Comparison of ENCODE assay signal across 33 cellular contexts in the genomic region with DNA sequence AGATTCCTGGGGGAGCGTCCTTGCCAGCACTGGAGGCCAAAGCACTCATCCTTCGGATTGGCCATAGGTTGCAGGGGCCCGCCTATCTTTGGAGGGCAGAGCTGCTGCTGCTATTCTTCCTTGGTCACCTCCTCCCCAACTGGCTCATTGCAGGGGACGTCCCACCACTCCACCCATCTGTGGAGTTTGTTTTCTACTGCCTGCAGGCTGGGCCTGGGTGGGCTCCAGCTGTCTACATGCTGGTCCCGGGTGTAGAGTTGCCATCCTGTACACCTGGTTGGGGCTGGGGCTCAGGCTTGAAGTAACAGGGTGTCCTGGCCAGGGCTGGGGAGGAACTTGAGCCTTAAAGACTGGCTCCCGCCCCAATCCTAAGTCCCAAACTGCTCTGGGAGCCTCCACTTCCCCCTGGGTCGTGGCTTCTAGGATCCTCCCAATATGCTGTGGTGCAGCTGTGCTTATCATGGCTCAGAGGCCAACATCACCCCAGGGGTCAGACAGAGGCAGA. TPM values are rescaled to one million over a fixed set of nuclear protein-coding genes. Genes with fewer than 3 reads are reported as not detected.
DNase-seq lines count a peak whose midpoint lies in the region; ATAC-seq, FAIRE-seq and TF ChIP-seq lines count a peak whose summit lies in the region.
"Had no signal": no experiment of that assay in that cellular context is flagged by ENCODE, and none has a peak within 500 bp of the region (broad histone marks: within the 10 kb centered on the region; RNA-seq: fewer than 3 reads in every experiment).

No MANE protein-coding gene starts in this region.

- TF ChIP-seq CTCF in H9 (conservative IDR thresholded peaks at IDR 0.05) (no peak), chondrocyte (IDR thresholded peaks at IDR 0.05) (no peak), osteoblast (IDR thresholded peaks at IDR 0.05; ENCODE audit: extremely low read depth, low read depth, low read length) (no peak)

- H3K9ac ChIP-seq in H9 (ENCODE audit: extremely low read depth, insufficient read length, low read length): no peak overlapping the region

- no peak overlapping the region for H4K5ac ChIP-seq in H9 (ENCODE audit: insufficient read length, low read depth, low read length)

- no peaks in the 10 kb centered on the region; the same call in 1 of the 2 replicates for H3K27me3 ChIP-seq in H9 (ENCODE audit: insufficient read depth, low read length)
- H3K27me3 ChIP-seq in osteoblast (ENCODE audit: insufficient read depth, low read length): peaks cover 9% of the 10 kb centered on the region

- H3K79me1 ChIP-seq in H9 (ENCODE audit: insufficient read depth, low read depth, low read length, poor library complexity, severe bottlenecking): peaks cover 3% of the 10 kb centered on the region

- peaks cover 13% of the 10 kb centered on the region for H3K23me2 ChIP-seq in H9 (ENCODE audit: insufficient read length, low read depth, low read length, poor library complexity, severe bottlenecking)

- H2AK5ac ChIP-seq in H9 (ENCODE audit: insufficient read length, low read length): no peak overlapping the region

- H4K8ac ChIP-seq in H9 (replicated peaks; ENCODE audit: insufficient read length, low read depth, low read length): no peak overlapping the region

- no peaks in the 10 kb centered on the region for H3K9me3 Mint-ChIP-seq in H9
- H3K9me3 Mint-ChIP-seq in chondrocyte (ENCODE audit: low read depth): no peaks in the 10 kb centered on the region

- no peak overlapping the region for H2BK12ac ChIP-seq in H9 (ENCODE audit: insufficient read length, low read depth, low read length)

- H3K9me3 ChIP-seq in H9 (ENCODE audit: control insufficient read depth, low read depth, low read length) (no peaks in the 10 kb centered on the region), osteoblast (ENCODE audit: low read depth, low read length) (no peaks in the 10 kb centered on the region)
- H3K9me3 ChIP-seq: BLaER1 treated with 17β-estradiol and CSF1 and Interleukin-3, amounts not matched to agents 10 nM and 100 nM; left lung; psoas muscle; transverse colon had no signal

- H3K4me3 ChIP-seq in osteoblast (ENCODE audit: insufficient read depth, low read length): no peak overlapping the region
- H3K4me3 ChIP-seq: BLaER1 treated with 17β-estradiol and CSF1 and Interleukin-3, amounts not matched to agents 10 nM and 100 nM; psoas muscle had no signal

- no peak overlapping the region for H3K27ac Mint-ChIP-seq in H9
- H3K27ac Mint-ChIP-seq in chondrocyte (ENCODE audit: unreplicated experiment): no peak overlapping the region
- H3K27ac Mint-ChIP-seq: activated CD8-positive, alpha-beta memory T cell treated with anti-CD3 and anti-CD28 coated beads, Interleukin-2, amount 10 ng/mL, durations not matched to agents 7 days and 5 days had no signal

- no peak overlapping the region for H3K4ac ChIP-seq in H9 (ENCODE audit: low read depth, low read length)

- H3K27me3 Mint-ChIP-seq in H9 (ENCODE audit: low read depth) (peaks cover 14% of the 10 kb centered on the region), chondrocyte (ENCODE audit: low read depth) (no peaks in the 10 kb centered on the region)

- H3K36me3 ChIP-seq in osteoblast (ENCODE audit: insufficient read depth, low read length): peaks cover 27% of the 10 kb centered on the region

- H3K79me2 ChIP-seq in H9 (ENCODE audit: insufficient read depth, low read length) (no peaks in the 10 kb centered on the region), osteoblast (ENCODE audit: insufficient read depth, low read length) (no peaks in the 10 kb centered on the region)

- H3K27ac ChIP-seq in H9 (ENCODE audit: insufficient read length, low read depth, low read length) (no peak overlapping the region), osteoblast (ENCODE audit: low read depth, low read length) (no peak overlapping the region)
- H3K27ac ChIP-seq: BLaER1 treated with 17β-estradiol and CSF1 and Interleukin-3, amounts not matched to agents 10 nM and 100 nM; HL-60; left lung; psoas muscle; transverse colon; WERI-Rb-1 had no signal

- peak overlapping the region in 1 of 2 experiments; percentile 40; a peak in 1 of 5 replicates for H3K4me3 Mint-ChIP-seq in H9
- H3K4me3 Mint-ChIP-seq in chondrocyte (ENCODE audit: unreplicated experiment): no peak overlapping the region
- H3K4me3 Mint-ChIP-seq: activated CD8-positive, alpha-beta memory T cell treated with anti-CD3 and anti-CD28 coated beads, Interleukin-2, amount 10 ng/mL, durations not matched to agents 7 days and 5 days had no signal

- no peak overlapping the region for H3K23ac ChIP-seq in H9 (ENCODE audit: insufficient read length, low read depth, low read length)

- H4K91ac ChIP-seq in H9 (ENCODE audit: insufficient read length, low read depth, low read length): no peak overlapping the region

- no peak for FAIRE-seq in HTR-8/SVneo (lab: Jason Lieb, UNC)
- FAIRE-seq: astrocyte, islet of Langerhans, RCC 7860 had no signal

- no peak overlapping the region for H3K4me2 ChIP-seq in H9 (ENCODE audit: insufficient read depth, insufficient read length, low read length)
- H3K4me2 ChIP-seq in osteoblast (ENCODE audit: insufficient read depth, low read length): no peak overlapping the region
- H3K4me2 ChIP-seq: BLaER1 treated with 17β-estradiol and CSF1 and Interleukin-3, amounts not matched to agents 10 nM and 100 nM had no signal

- no peak overlapping the region for H2AFZ ChIP-seq in H9 (ENCODE audit: low read length)
- no peak overlapping the region for H2AFZ ChIP-seq in osteoblast (ENCODE audit: low read length)

- H4K20me1 ChIP-seq in H9 (ENCODE audit: control insufficient read depth, insufficient read depth, insufficient read length) (peaks cover 5% of the 10 kb centered on the region), osteoblast (ENCODE audit: insufficient read depth, low read length) (peaks cover 26% of the 10 kb centered on the region)

- H3K56ac ChIP-seq in H9 (ENCODE audit: insufficient read length, low read depth, low read length): no peak overlapping the region

- no peak overlapping the region for H3K14ac ChIP-seq in H9 (ENCODE audit: insufficient read depth, low read length)

- H3K36me3 Mint-ChIP-seq in H9 (ENCODE audit: insufficient read depth in 1 of 3, low read depth in 3 of 3): peaks cover 22 to 26% (median 24%) of the 10 kb centered on the region in 3 experiments; a peak in 6 of 7 replicates
- peaks cover 16% of the 10 kb centered on the region for H3K36me3 Mint-ChIP-seq in chondrocyte (ENCODE audit: low read depth)

- H2BK5ac ChIP-seq in H9 (ENCODE audit: insufficient read length, low read length): no peak overlapping the region

- no CpG with 5 or more reads among the region's 7 CpGs for WGBS in H9 (ENCODE audit: extremely low coverage, insufficient read length, low lambda C conversion rate)

- H3K18ac ChIP-seq in H9 (ENCODE audit: insufficient read length, low read depth, low read length): no peak overlapping the region

- DNase-seq in Daoy (ENCODE audit: low read depth): peak; percentile 32
- peak; percentile 50 for DNase-seq in H9
- DNase-seq in chondrocyte (ENCODE audit: low spot score): peak; percentile 74
- DNase-seq in osteoblast (ENCODE audit: insufficient read length, low spot score, missing footprints): peak; percentile 89
- DNase-seq in HTR-8/SVneo (ENCODE audit: insufficient read length, low spot score): no peak
- DNase-seq: activated CD4-positive, alpha-beta T cell treated with anti-CD3 and anti-CD28 coated beads, Interleukin-2, amount 50 U/mL, for 1 hour; activated CD8-positive, alpha-beta memory T cell treated with anti-CD3 and anti-CD28 coated beads, Interleukin-2, amount 10 ng/mL, durations not matched to agents 7 days and 5 days; activated gamma-delta T cell treated with Interleukin-2 at 50 U/mL for 16 hours; DMS53; foreskin fibroblast; GDM1; left lung; NCI-H1694; NCI-H446 treated with DMSO at 0.1 percent for 48 hours; NCI-H774; occipital lobe; psoas muscle; stimulated activated CD4-positive, alpha-beta T cell treated with anti-CD3 and anti-CD28 coated beads, Interleukin-15, amount 100 ng/mL, for 24 hours; stimulated activated CD4-positive, alpha-beta T cell treated with anti-CD3 and anti-CD28 coated beads, Interleukin-4, amount 100 ng/mL, for 4 hours; transverse colon; WERI-Rb-1 had no signal

- ATAC-seq in HG02970 (IDR thresholded peaks at IDR 0.05; ENCODE audit: low FRiP score, unreplicated experiment): no peak
- ATAC-seq in GM19351 (IDR thresholded peaks at IDR 0.05; ENCODE audit: unreplicated experiment): no peak
- ATAC-seq: activated CD8-positive, alpha-beta memory T cell treated with anti-CD3 and anti-CD28 coated beads, Interleukin-2, amount 10 ng/mL, durations not matched to agents 7 days and 5 days; esophagus mucosa; left lung; psoas muscle had no signal

- no peak overlapping the region for H2BK20ac ChIP-seq in H9 (ENCODE audit: low read depth, low read length, poor library complexity, severe bottlenecking)

- H3K4me1 Mint-ChIP-seq in H9 (peaks cover 10 to 16% of the 10 kb centered on the region in 2 experiments), chondrocyte (ENCODE audit: low read depth) (peaks cover 13% of the 10 kb centered on the region)

- H3T11ph ChIP-seq in H9 (ENCODE audit: low read length): no peak overlapping the region

- H2BK15ac ChIP-seq in H9 (ENCODE audit: low read depth, low read length): no peak overlapping the region

- H3K4me1 ChIP-seq in H9 (ENCODE audit: insufficient read depth, low read length) (no peaks in the 10 kb centered on the region), osteoblast (ENCODE audit: insufficient read depth, low read length) (peaks cover 12% of the 10 kb centered on the region)

- H2BK120ac ChIP-seq in H9 (ENCODE audit: low read depth, low read length, poor library complexity, severe bottlenecking): no peak overlapping the region

RNA-seq across cellular contexts. Expression of gene RNF225, which starts 2.1 kb away (rescaled TPM):
- not detected in 2 replicates for total RNA-seq in Daoy (2014; rRNA removed; shearing (Covaris generic))
- 2.0 and 2.1 TPM in 2 replicates for total RNA-seq in H9 (2021)
- not detected in 3 replicates for total RNA-seq in chondrocyte
- not detected in 2 replicates for total RNA-seq in osteoblast
- total RNA-seq: cardiac septum, mesenteric fat pad, myocyte, occipital lobe, psoas muscle, subcutaneous adipose tissue, transverse colon had no signal

RNA-seq across cellular contexts. Expression of gene RPS5, which starts 10.5 kb away (rescaled TPM):
- 3,633 and 5,016 TPM in 2 replicates for total RNA-seq in Daoy (2014; rRNA removed; shearing (Covaris generic))
- total RNA-seq in H9 (2021) (1,400 and 1,442 TPM in 2 replicates), chondrocyte (624 to 792 TPM (median 634 TPM) in 3 replicates), osteoblast (1,166 and 1,239 TPM in 2 replicates)

RNA-seq across cellular contexts. Expression of gene ZNF584, which starts 10.9 kb away (rescaled TPM):
- total RNA-seq in Daoy (2014; rRNA removed; shearing (Covaris generic)): 12.1 and 20.5 TPM in 2 replicates
- total RNA-seq in H9 (2021): 6.5 and 7.4 TPM in 2 replicates
- total RNA-seq in chondrocyte: 10.2 to 11.1 TPM (median 10.7 TPM) in 3 replicates
- 20.6 and 25.7 TPM in 2 replicates for total RNA-seq in osteoblast

RNA-seq across cellular contexts. Expression of gene ZNF837, which starts 16.8 kb away (rescaled TPM):
- total RNA-seq in Daoy (2014; rRNA removed; shearing (Covaris generic)): 4.2 and 5.0 TPM in 2 replicates
- 3.4 and 3.8 TPM in 2 replicates for total RNA-seq in H9 (2021)
- total RNA-seq in chondrocyte: 2.0 to 3.5 TPM (median 2.5 TPM) in 3 replicates
- 4.4 and 4.7 TPM in 2 replicates for total RNA-seq in osteoblast

RNA-seq across cellular contexts. Expression of gene ZNF497, which starts 35.0 kb away (rescaled TPM):
- total RNA-seq in Daoy (2014; rRNA removed; shearing (Covaris generic)): 1.5 and 2.7 TPM in 2 replicates
- total RNA-seq in H9 (2021): 2.4 TPM in 2 replicates
- 0.65 to 0.69 TPM (median 0.68 TPM) in 3 replicates for total RNA-seq in chondrocyte
- 1.2 and 1.4 TPM in 2 replicates for total RNA-seq in osteoblast
